9 cellular contexts compared by ENCODE assay signal in genomic region chr3:622314-622713, GRCh38.
"Had no signal": no experiment of that assay in that cellular context is flagged by ENCODE, and none has a peak within 500 bp of the region (broad histone marks: within the 10 kb centered on the region; RNA-seq: fewer than 3 reads in every experiment).

No MANE protein-coding gene starts in this region.

- H3K9ac ChIP-seq: KMS-11 had no signal

- H3K4me3 ChIP-seq: GM23338 had no signal

- FAIRE-seq: H1, H54, HTR-8/SVneo had no signal

- ATAC-seq: GM23338 had no signal

- H3K4me2 ChIP-seq: GM23338, KMS-11 had no signal

- H3K27ac ChIP-seq: KMS-11 had no signal

- H2AFZ ChIP-seq: GM23338 had no signal

- DNase-seq: H9, HCEC 1CT, IMR-90, KBM-7 had no signal
